Comparison of ENCODE assay signal across 8 cellular contexts in genomic region chr17:76672270-76672851, GRCh38. TPM values are rescaled to one million over a fixed set of nuclear protein-coding genes. Genes with fewer than 3 reads are reported as not detected.
DNase-seq lines count a peak whose midpoint lies in the region; ATAC-seq and TF ChIP-seq lines count a peak whose summit lies in the region.

No MANE protein-coding gene starts in this region.

- WGBS in heart right ventricle, 2 donors, result 59 to 60% methylated on average over 13 of the region's 13 CpGs

- DNase-seq in heart right ventricle, result no peak
- no peak for DNase-seq in left ventricle myocardium superior
- no peak for DNase-seq in activated naive CD8-positive, alpha-beta T cell treated with anti-CD3 and anti-CD28 coated beads, Interleukin-2, amount 10 ng/mL, durations not matched to agents 7 days and 5 days
- DNase-seq in left lung, result no peak
- no peak for DNase-seq in tibial artery
- no peak for DNase-seq in stimulated activated CD4-positive, alpha-beta T cell treated with anti-CD3 and anti-CD28 coated beads, Interleukin-1b, Interleukin-23, amount 100 ng/mL, for 48 hours
- no peak for DNase-seq in DMS79 (lab: John Stamatoyannopoulos, UW)

- H3K27ac ChIP-seq in heart right ventricle (peak overlapping the region; percentile 70 to 95 (median 89)), left lung (peak overlapping the region; percentile 88 to 90), tibial artery (peak overlapping the region; percentile 69 to 76)

- peak overlapping the region; percentile 89 for H3K4me3 Mint-ChIP-seq in activated naive CD8-positive, alpha-beta T cell treated with anti-CD3 and anti-CD28 coated beads, Interleukin-2, amount 10 ng/mL, durations not matched to agents 7 days and 5 days

- H3K36me3 ChIP-seq in heart right ventricle, result peaks cover 0 to 30% (median 6%) of the 10 kb centered on the region in 9 donors
- no peaks in the 10 kb centered on the region for H3K36me3 ChIP-seq in left lung
- H3K36me3 ChIP-seq in tibial artery, result peaks cover 9 to 20% (median 9%) of the 10 kb centered on the region in 3 donors

- H3K4me3 ChIP-seq in heart right ventricle (peak overlapping the region; percentile 29 to 92 (median 64)), left lung (peak overlapping the region; percentile 60), tibial artery (peak overlapping the region; percentile 55 to 67)

- peak overlapping the region; percentile 96 for H3K27ac Mint-ChIP-seq in activated naive CD8-positive, alpha-beta T cell treated with anti-CD3 and anti-CD28 coated beads, Interleukin-2, amount 10 ng/mL, durations not matched to agents 7 days and 5 days

- peaks cover 2% of the 10 kb centered on the region for H3K27me3 Mint-ChIP-seq in activated naive CD8-positive, alpha-beta T cell treated with anti-CD3 and anti-CD28 coated beads, Interleukin-2, amount 10 ng/mL, durations not matched to agents 7 days and 5 days

- H3K9me3 Mint-ChIP-seq in activated naive CD8-positive, alpha-beta T cell treated with anti-CD3 and anti-CD28 coated beads, Interleukin-2, amount 10 ng/mL, durations not matched to agents 7 days and 5 days, result no peaks in the 10 kb centered on the region

- H3K9me3 ChIP-seq in heart right ventricle (no peaks in the 10 kb centered on the region), left lung (no peaks in the 10 kb centered on the region), tibial artery (no peaks in the 10 kb centered on the region)

- ATAC-seq in heart right ventricle, result no peak
- ATAC-seq in left ventricle myocardium superior, result no peak
- ATAC-seq in activated naive CD8-positive, alpha-beta T cell treated with anti-CD3 and anti-CD28 coated beads, Interleukin-2, amount 10 ng/mL, durations not matched to agents 7 days and 5 days (ENCODE audit: low read depth), result no peak
- ATAC-seq in left lung, result peak; percentile 20
- ATAC-seq in GM19035 (IDR thresholded peaks at IDR 0.05; ENCODE audit: unreplicated experiment), result no peak

- POLR2A ChIA-PET in activated naive CD8-positive, alpha-beta T cell treated with anti-CD3 and anti-CD28 coated beads, Interleukin-2, amount 10 ng/mL, durations not matched to agents 7 days and 5 days (lab: Charles Lee), result interaction anchor here (1.0 to 2.1 kb wide), 12 partner anchors 9 to 179 kb away, joined by 3 to 22 read pairs (median 6); partner anchors contain the start of genes JMJD6, METTL23 and MFSD11

- peaks cover 2% of the 10 kb centered on the region for H3K36me3 Mint-ChIP-seq in activated naive CD8-positive, alpha-beta T cell treated with anti-CD3 and anti-CD28 coated beads, Interleukin-2, amount 10 ng/mL, durations not matched to agents 7 days and 5 days

- no peak for TF ChIP-seq CTCF in heart right ventricle (IDR thresholded peaks at IDR 0.05)
- TF ChIP-seq CTCF in left lung (IDR thresholded peaks at IDR 0.05), result no peak
- no peak for TF ChIP-seq CTCF in tibial artery (IDR thresholded peaks at IDR 0.05)

- H3K27me3 ChIP-seq in heart right ventricle, result no peaks in the 10 kb centered on the region
- no peaks in the 10 kb centered on the region for H3K27me3 ChIP-seq in left lung
- H3K27me3 ChIP-seq in tibial artery, result peaks cover 0 to 7% of the 10 kb centered on the region in 2 donors

- peaks cover 32% of the 10 kb centered on the region for H3K4me1 Mint-ChIP-seq in activated naive CD8-positive, alpha-beta T cell treated with anti-CD3 and anti-CD28 coated beads, Interleukin-2, amount 10 ng/mL, durations not matched to agents 7 days and 5 days

- intact Hi-C loops in heart right ventricle (cut with DNase I) (loop anchor here in 5 of 10 donors (5.0 to 10.0 kb wide), 3 partner anchors 35 to 52 kb away; partner anchors contain the start of genes MXRA7 (in 2 of the 5), JMJD6 (in 1 of the 5) and METTL23 (in 1 of the 5)), left ventricle myocardium superior (cut with micrococcal nuclease) (no loop called here), left lung (cut with DNase I) (no loop called here), tibial artery (cut with DNase I; ENCODE audit: low total_unique reads) (loop anchor here (5.0 kb wide), 1 partner anchor 45 kb away; no protein-coding TSS in a partner anchor)

- peaks cover 3 to 26% (median 21%) of the 10 kb centered on the region in 9 donors for H3K4me1 ChIP-seq in heart right ventricle
- H3K4me1 ChIP-seq in left lung, result peaks cover 11 to 21% of the 10 kb centered on the region in 2 donors
- peaks cover 0 to 13% (median 8%) of the 10 kb centered on the region in 4 donors for H3K4me1 ChIP-seq in tibial artery

RNA-seq across cellular contexts. Expression of gene ST6GALNAC1, which starts 28.8 kb away (rescaled TPM):
- total RNA-seq in heart right ventricle (1 to 10 TPM; 1.9 to 6.4 (median 3.3) TPM), left ventricle myocardium superior (3.8 TPM), left lung (10 to 100 TPM; 21.0 to 46.0 TPM)
- polyA plus RNA-seq in heart right ventricle, result 1 to 10 TPM; 3.4 to 7.3 TPM
- total RNA-seq in activated naive CD8-positive, alpha-beta T cell treated with anti-CD3 and anti-CD28 coated beads, Interleukin-2, amount 10 ng/mL, durations not matched to agents 7 days and 5 days, result not detected

RNA-seq across cellular contexts. Expression of gene MXRA7, which starts 38.4 kb away (rescaled TPM):
- total RNA-seq in heart right ventricle (100 to 1,000 TPM; 298 to 586 (median 488) TPM), left ventricle myocardium superior (364 TPM), left lung (100 to 1,000 TPM in 1 of 2 donors, 10 to 100 TPM in 1; 83.2 to 211 TPM)
- polyA plus RNA-seq in heart right ventricle, result 100 to 1,000 TPM; 121 to 199 TPM
- 10 to 100 TPM; 34.4 to 37.2 TPM for total RNA-seq in activated naive CD8-positive, alpha-beta T cell treated with anti-CD3 and anti-CD28 coated beads, Interleukin-2, amount 10 ng/mL, durations not matched to agents 7 days and 5 days

RNA-seq across cellular contexts. Expression of gene JMJD6, which starts 54.0 kb away (rescaled TPM):
- total RNA-seq in heart right ventricle, result 10 to 100 TPM; 34.6 to 79.3 (median 43.2) TPM
- polyA plus RNA-seq in heart right ventricle, result 10 to 100 TPM; 36.1 to 56.5 TPM
- 68.6 TPM for total RNA-seq in left ventricle myocardium superior
- total RNA-seq in activated naive CD8-positive, alpha-beta T cell treated with anti-CD3 and anti-CD28 coated beads, Interleukin-2, amount 10 ng/mL, durations not matched to agents 7 days and 5 days, result 10 to 100 TPM; 55.0 to 58.9 TPM
- 10 to 100 TPM; 23.5 to 35.9 TPM for total RNA-seq in left lung

RNA-seq across cellular contexts. Expression of gene METTL23, which starts 54.3 kb away (rescaled TPM):
- 10 to 100 TPM; 18.0 to 29.9 (median 24.7) TPM for total RNA-seq in heart right ventricle
- 10 to 100 TPM; 24.5 to 41.8 TPM for polyA plus RNA-seq in heart right ventricle
- total RNA-seq in left ventricle myocardium superior, result 21.0 TPM
- total RNA-seq in activated naive CD8-positive, alpha-beta T cell treated with anti-CD3 and anti-CD28 coated beads, Interleukin-2, amount 10 ng/mL, durations not matched to agents 7 days and 5 days, result 10 to 100 TPM; 51.1 to 54.1 TPM
- total RNA-seq in left lung, result 10 to 100 TPM; 30.6 to 33.5 TPM
